34 cellular contexts compared by ENCODE assay signal in the genomic region with DNA sequence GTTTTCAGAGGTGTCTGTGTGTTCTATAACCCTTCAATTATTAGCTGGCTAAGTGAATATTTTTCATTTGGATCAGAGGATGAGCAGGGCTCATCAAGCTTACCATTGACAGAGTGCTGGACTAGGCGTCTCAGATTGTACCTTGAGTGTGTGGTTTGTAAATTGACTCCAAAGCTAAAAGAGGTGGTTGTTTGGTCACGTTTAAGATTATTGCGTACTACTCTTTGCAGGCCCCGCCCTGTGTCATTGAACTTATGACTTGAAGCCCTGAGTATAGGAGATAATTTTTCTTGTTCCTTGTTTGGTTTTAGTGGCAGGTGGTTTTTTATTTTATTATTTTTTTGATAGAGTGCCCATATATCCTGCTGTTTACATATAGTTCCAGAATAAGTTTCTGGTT. TPM values are rescaled to one million over a fixed set of nuclear protein-coding genes. Genes with fewer than 3 reads are reported as not detected.
DNase-seq lines count a peak whose midpoint lies in the region; ATAC-seq and TF ChIP-seq lines count a peak whose summit lies in the region.
"Had no signal": no experiment of that assay in that cellular context is flagged by ENCODE, and none has a peak within 500 bp of the region (broad histone marks: within the 10 kb centered on the region; RNA-seq: fewer than 3 reads in every experiment).

No MANE protein-coding gene starts in this region.

- DNase-seq in NCI-H2196 (lab: John Stamatoyannopoulos, UW; ENCODE audit: unreplicated experiment), result peak; percentile 29
- DNase-seq in NCI-H2196 treated with DMSO at 0.1 percent for 48 hours (lab: John Stamatoyannopoulos, UW; ENCODE audit: unreplicated experiment), result no peak
- no peak for DNase-seq in cardiac muscle cell (ENCODE audit: low read depth in 1 of 2, low spot score in 1 of 2)
- DNase-seq in heart left ventricle, result no peak
- DNase-seq in activated naive CD8-positive, alpha-beta T cell treated with anti-CD3 and anti-CD28 coated beads for 36 hours, result no peak
- DNase-seq in gastrocnemius medialis, result no peak
- no peak for DNase-seq in activated naive CD4-positive, alpha-beta T cell treated with anti-CD3 and anti-CD28 coated beads, Interleukin-2, amount 50 U/mL, for 72 hours (ENCODE audit: low spot score in 2 of 2)
- DNase-seq in activated T-helper 2 cell treated with anti-CD3 and anti-CD28 coated beads, Interferon-gamma antibody, Interleukin-2, Interleukin-4, amounts not matched to agents 10 μg/mL and 5 μg/mL and 100 μg/mL, durations not matched to agents 14 hours and 24 hours and 36 hours (ENCODE audit: low spot score), result no peak
- DNase-seq: activated CD4-positive, alpha-beta memory T cell treated with anti-CD3 and anti-CD28 coated beads, Interleukin-2, amount 10 ng/mL, durations not matched to agents 7 days and 5 days; activated CD4-positive, CD25-positive, alpha-beta regulatory T cell treated with anti-CD3 and anti-CD28 coated beads, Interleukin-2, amount 50 U/mL, for 72 hours; activated effector memory CD4-positive, alpha-beta T cell treated with anti-CD3 and anti-CD28 coated beads, Interleukin-2, amount 50 U/mL, for 16 hours; adrenal gland; body of pancreas; cerebellar nuclear complex; foreskin fibroblast; GOT3; head of caudate nucleus; HFFc6; left ventricle myocardium superior; NCI-H1694 treated with DMSO at 0.1 percent for 48 hours; NCI-H446 treated with DMSO at 0.1 percent for 48 hours; occipital lobe; Right ventricle myocardium superior; sigmoid colon; stimulated activated CD4-positive, alpha-beta T cell treated with anti-CD3 and anti-CD28 coated beads, Interleukin-12 subunit alpha, Interleukin-12 subunit beta, amount 100 ng/mL, for 4 hours; stimulated activated CD4-positive, alpha-beta T cell treated with anti-CD3 and anti-CD28 coated beads, Interleukin-2, amount 100 ng/mL, for 48 hours; stimulated activated naive CD8-positive, alpha-beta T cell treated with anti-CD3 and anti-CD28 coated beads, Interleukin-15, amount 100 ng/mL, for 72 hours; uterus had no signal

- ATAC-seq in heart left ventricle, result no peak
- peak; percentile 60 to 88 for ATAC-seq in gastrocnemius medialis
- ATAC-seq in activated naive CD4-positive, alpha-beta T cell treated with anti-CD3 and anti-CD28 coated beads, Interleukin-2, amount 50 U/mL, for 72 hours, result no peak
- ATAC-seq: body of pancreas; left ventricle myocardium superior; Panc1; SK-N-SH treated with all-trans-retinoic acid at 6 μM for 48 hours; stimulated activated naive CD8-positive, alpha-beta T cell treated with anti-CD3 and anti-CD28 coated beads, Interleukin-15, amount 100 ng/mL, for 72 hours had no signal

- H3K9me3 Mint-ChIP-seq in activated naive CD8-positive, alpha-beta T cell treated with anti-CD3 and anti-CD28 coated beads for 36 hours, result no peaks in the 10 kb centered on the region
- H3K9me3 Mint-ChIP-seq in activated naive CD4-positive, alpha-beta T cell treated with anti-CD3 and anti-CD28 coated beads, Interleukin-2, amount 50 U/mL, for 72 hours, result no peaks in the 10 kb centered on the region
- H3K9me3 Mint-ChIP-seq in activated T-helper 2 cell treated with anti-CD3 and anti-CD28 coated beads, Interferon-gamma antibody, Interleukin-2, Interleukin-4, amounts not matched to agents 10 μg/mL and 5 μg/mL and 100 μg/mL, durations not matched to agents 14 hours and 24 hours and 36 hours, result no peaks in the 10 kb centered on the region
- H3K9me3 Mint-ChIP-seq: activated CD4-positive, alpha-beta memory T cell treated with anti-CD3 and anti-CD28 coated beads, Interleukin-2, amount 10 ng/mL, durations not matched to agents 7 days and 5 days; CD14-positive monocyte; HFFc6; stimulated activated naive CD8-positive, alpha-beta T cell treated with anti-CD3 and anti-CD28 coated beads, Interleukin-15, amount 100 ng/mL, for 72 hours had no signal

- TF ChIP-seq CTCF in cardiac muscle cell (IDR thresholded peaks at IDR 0.05; ENCODE audit: low read depth, low read length) (no peak), heart left ventricle (IDR thresholded peaks at IDR 0.05) (no peak), gastrocnemius medialis (IDR thresholded peaks at IDR 0.05 in 4 of 5, conservative IDR thresholded peaks at IDR 0.05 in 1 of 5) (no peak)

- WGBS in heart left ventricle, 4 donors, result 88 to 94% (median 91%) methylated on average over 3 to 4 of the region's 4 CpGs

- H3K36me3 ChIP-seq in cardiac muscle cell (peaks cover 12% of the 10 kb centered on the region), heart left ventricle (peaks cover 0 to 14% (median 11%) of the 10 kb centered on the region in 9 donors), gastrocnemius medialis (peaks cover 0 to 11% of the 10 kb centered on the region in 2 donors)
- H3K36me3 ChIP-seq: prostate gland, uterus had no signal

- H3K4me3 Mint-ChIP-seq in activated naive CD8-positive, alpha-beta T cell treated with anti-CD3 and anti-CD28 coated beads for 36 hours, result no peak overlapping the region
- H3K4me3 Mint-ChIP-seq in activated T-helper 2 cell treated with anti-CD3 and anti-CD28 coated beads, Interferon-gamma antibody, Interleukin-2, Interleukin-4, amounts not matched to agents 10 μg/mL and 5 μg/mL and 100 μg/mL, durations not matched to agents 14 hours and 24 hours and 36 hours (ENCODE audit: low read depth), result no peak overlapping the region
- H3K4me3 Mint-ChIP-seq: activated CD4-positive, alpha-beta memory T cell treated with anti-CD3 and anti-CD28 coated beads, Interleukin-2, amount 10 ng/mL, durations not matched to agents 7 days and 5 days; CD14-positive monocyte; HFFc6; stimulated activated naive CD8-positive, alpha-beta T cell treated with anti-CD3 and anti-CD28 coated beads, Interleukin-15, amount 100 ng/mL, for 72 hours had no signal

- H3K27ac ChIP-seq in cardiac muscle cell, result peak overlapping the region; percentile 30
- no peak overlapping the region for H3K27ac ChIP-seq in heart left ventricle
- H3K27ac ChIP-seq in gastrocnemius medialis, result peak overlapping the region in 1 of 4 donors; percentile 55
- H3K27ac ChIP-seq: adrenal gland, body of pancreas, esophagus muscularis mucosa, prostate gland, uterus had no signal

- no peak for TF ChIP-seq POLR2A in heart left ventricle (IDR thresholded peaks at IDR 0.05)
- TF ChIP-seq POLR2A in gastrocnemius medialis (IDR thresholded peaks at IDR 0.05), result no peak

- in situ Hi-C loops in gastrocnemius medialis (cut with MboI; ENCODE audit: low sequenced_read_pairs in 4 of 4), result no loop called here

- no peaks in the 10 kb centered on the region for H3K27me3 ChIP-seq in cardiac muscle cell
- H3K27me3 ChIP-seq in heart left ventricle, result no peaks in the 10 kb centered on the region
- H3K27me3 ChIP-seq in gastrocnemius medialis, result no peaks in the 10 kb centered on the region
- H3K27me3 ChIP-seq: adrenal gland, body of pancreas, esophagus muscularis mucosa, sigmoid colon, uterus had no signal

- peaks cover 38% of the 10 kb centered on the region for H3K36me3 Mint-ChIP-seq in activated naive CD8-positive, alpha-beta T cell treated with anti-CD3 and anti-CD28 coated beads for 36 hours
- peaks cover 18 to 39% of the 10 kb centered on the region in 2 donors for H3K36me3 Mint-ChIP-seq in activated naive CD4-positive, alpha-beta T cell treated with anti-CD3 and anti-CD28 coated beads, Interleukin-2, amount 50 U/mL, for 72 hours
- peaks cover 56% of the 10 kb centered on the region for H3K36me3 Mint-ChIP-seq in activated T-helper 2 cell treated with anti-CD3 and anti-CD28 coated beads, Interferon-gamma antibody, Interleukin-2, Interleukin-4, amounts not matched to agents 10 μg/mL and 5 μg/mL and 100 μg/mL, durations not matched to agents 14 hours and 24 hours and 36 hours (ENCODE audit: low read depth)

- H3K4me1 Mint-ChIP-seq in activated naive CD8-positive, alpha-beta T cell treated with anti-CD3 and anti-CD28 coated beads for 36 hours, result peaks cover 42% of the 10 kb centered on the region
- peaks cover 30% of the 10 kb centered on the region for H3K4me1 Mint-ChIP-seq in activated T-helper 2 cell treated with anti-CD3 and anti-CD28 coated beads, Interferon-gamma antibody, Interleukin-2, Interleukin-4, amounts not matched to agents 10 μg/mL and 5 μg/mL and 100 μg/mL, durations not matched to agents 14 hours and 24 hours and 36 hours (ENCODE audit: low read depth)

- intact Hi-C loops in heart left ventricle (cut with DNase I) (no loop called here), gastrocnemius medialis (cut with DNase I; ENCODE audit: low total_unique reads) (no loop called here)
- intact Hi-C loops in activated T-helper 2 cell treated with anti-CD3 and anti-CD28 coated beads, Interferon-gamma antibody, Interleukin-2, Interleukin-4, amounts not matched to agents 10 μg/mL and 5 μg/mL and 100 μg/mL, durations not matched to agents 14 hours and 24 hours and 36 hours (cut with micrococcal nuclease), result no loop called here

- H3K27me3 Mint-ChIP-seq in activated naive CD8-positive, alpha-beta T cell treated with anti-CD3 and anti-CD28 coated beads for 36 hours, result no peaks in the 10 kb centered on the region
- no peaks in the 10 kb centered on the region for H3K27me3 Mint-ChIP-seq in activated T-helper 2 cell treated with anti-CD3 and anti-CD28 coated beads, Interferon-gamma antibody, Interleukin-2, Interleukin-4, amounts not matched to agents 10 μg/mL and 5 μg/mL and 100 μg/mL, durations not matched to agents 14 hours and 24 hours and 36 hours (ENCODE audit: low read depth)
- H3K27me3 Mint-ChIP-seq: activated CD4-positive, alpha-beta memory T cell treated with anti-CD3 and anti-CD28 coated beads, Interleukin-2, amount 10 ng/mL, durations not matched to agents 7 days and 5 days; IgD-negative memory B cell; stimulated activated naive CD8-positive, alpha-beta T cell treated with anti-CD3 and anti-CD28 coated beads, Interleukin-15, amount 100 ng/mL, for 72 hours had no signal

- peaks cover 45% of the 10 kb centered on the region for H3K4me1 ChIP-seq in cardiac muscle cell (ENCODE audit: low read depth)
- H3K4me1 ChIP-seq in heart left ventricle, result peaks cover 0 to 34% (median 6%) of the 10 kb centered on the region in 12 donors
- H3K4me1 ChIP-seq in gastrocnemius medialis, result peaks cover 25 to 49% of the 10 kb centered on the region in 2 donors

- H3K4me3 ChIP-seq in cardiac muscle cell (no peak overlapping the region), heart left ventricle (no peak overlapping the region), gastrocnemius medialis (no peak overlapping the region)
- H3K4me3 ChIP-seq: adrenal gland, body of pancreas, esophagus muscularis mucosa, prostate gland, sigmoid colon, uterus had no signal

- peak overlapping the region; percentile 23 for H3K27ac Mint-ChIP-seq in activated naive CD8-positive, alpha-beta T cell treated with anti-CD3 and anti-CD28 coated beads for 36 hours
- no peak overlapping the region for H3K27ac Mint-ChIP-seq in activated naive CD4-positive, alpha-beta T cell treated with anti-CD3 and anti-CD28 coated beads, Interleukin-2, amount 50 U/mL, for 72 hours
- no peak overlapping the region for H3K27ac Mint-ChIP-seq in activated T-helper 2 cell treated with anti-CD3 and anti-CD28 coated beads, Interferon-gamma antibody, Interleukin-2, Interleukin-4, amounts not matched to agents 10 μg/mL and 5 μg/mL and 100 μg/mL, durations not matched to agents 14 hours and 24 hours and 36 hours
- H3K27ac Mint-ChIP-seq: activated CD4-positive, alpha-beta memory T cell treated with anti-CD3 and anti-CD28 coated beads, Interleukin-2, amount 10 ng/mL, durations not matched to agents 7 days and 5 days; CD14-positive monocyte; HFFc6; stimulated activated naive CD8-positive, alpha-beta T cell treated with anti-CD3 and anti-CD28 coated beads, Interleukin-15, amount 100 ng/mL, for 72 hours had no signal

- H3K9me3 ChIP-seq in cardiac muscle cell (ENCODE audit: low read depth) (no peaks in the 10 kb centered on the region), heart left ventricle (no peaks in the 10 kb centered on the region), gastrocnemius medialis (no peaks in the 10 kb centered on the region)
- H3K9me3 ChIP-seq: adrenal gland, body of pancreas, esophagus muscularis mucosa, prostate gland, sigmoid colon, uterus had no signal

RNA-seq across cellular contexts. Expression of a gene that starts 17.7 kb away (rescaled TPM):
- total RNA-seq in cardiac muscle cell (83.7 and 83.8 TPM in 2 replicates), heart left ventricle (10 to 100 TPM; 21.8 to 59.8 (median 35.6) TPM), gastrocnemius medialis (10 to 100 TPM; 17.3 to 54.8 (median 29.3) TPM)
- polyA plus RNA-seq in cardiac muscle cell (314 and 335 TPM in 2 replicates), heart left ventricle (10 to 100 TPM; 52.0 to 61.7 TPM)
- total RNA-seq in activated naive CD8-positive, alpha-beta T cell treated with anti-CD3 and anti-CD28 coated beads for 36 hours, result 100 to 1,000 TPM; 107 to 116 TPM
- 100 to 1,000 TPM; 114 to 146 TPM for total RNA-seq in activated naive CD4-positive, alpha-beta T cell treated with anti-CD3 and anti-CD28 coated beads, Interleukin-2, amount 50 U/mL, for 72 hours
- 117 and 120 TPM in 2 replicates for total RNA-seq in activated T-helper 2 cell treated with anti-CD3 and anti-CD28 coated beads, Interferon-gamma antibody, Interleukin-2, Interleukin-4, amounts not matched to agents 10 μg/mL and 5 μg/mL and 100 μg/mL, durations not matched to agents 14 hours and 24 hours and 36 hours

RNA-seq across cellular contexts. Expression of a gene that starts 17.7 kb away (rescaled TPM):
- 11.5 and 17.0 TPM in 2 replicates for total RNA-seq in cardiac muscle cell
- 3.0 and 4.1 TPM in 2 replicates for polyA plus RNA-seq in cardiac muscle cell
- total RNA-seq in heart left ventricle, result 1 to 10 TPM; 2.4 to 6.2 (median 3.6) TPM
- 1 to 10 TPM; 1.1 to 2.0 TPM for polyA plus RNA-seq in heart left ventricle
- total RNA-seq in activated naive CD8-positive, alpha-beta T cell treated with anti-CD3 and anti-CD28 coated beads for 36 hours, result 10 to 100 TPM; 12.4 to 12.7 TPM
- total RNA-seq in gastrocnemius medialis, result 10 to 100 TPM in 1 of 4 donors, 1 to 10 TPM in 3; 2.0 to 22.2 (median 6.2) TPM
- total RNA-seq in activated naive CD4-positive, alpha-beta T cell treated with anti-CD3 and anti-CD28 coated beads, Interleukin-2, amount 50 U/mL, for 72 hours, result 10 to 100 TPM; 35.8 to 77.1 TPM
- total RNA-seq in activated T-helper 2 cell treated with anti-CD3 and anti-CD28 coated beads, Interferon-gamma antibody, Interleukin-2, Interleukin-4, amounts not matched to agents 10 μg/mL and 5 μg/mL and 100 μg/mL, durations not matched to agents 14 hours and 24 hours and 36 hours, result 41.0 and 41.2 TPM in 2 replicates

Comparison
In these comparisons a context has a peak if more than half of its experiments do, and no peak if none do; other contexts are left out.
1. ATAC-seq: peak in gastrocnemius medialis (2 of 2); none in heart left ventricle (0 of 4) and activated naive CD4-positive, alpha-beta T cell treated with anti-CD3 and anti-CD28 coated beads, Interleukin-2, amount 50 U/mL, for 72 hours (0 of 2).